Comparison of ENCODE assay signal across 1 cellular context in genomic region chr7:143393267-143394041, GRCh38.
TF ChIP-seq lines count a peak whose summit lies in the region.

No MANE protein-coding gene starts in this region.

TF ChIP-seq in endothelial cell of umbilical vein, 7 proteins besides CTCF, POLR2A, EP300 and RAD21 (continued from another document):
- TF ChIP-seq GATA2 (IDR thresholded peaks at IDR 0.05; ENCODE audit: insufficient read depth, insufficient read length, low read depth, low read length) (no peak), MAX (IDR thresholded peaks at IDR 0.05; ENCODE audit: insufficient read depth, insufficient read length) (no peak), EZH2 (IDR thresholded peaks at IDR 0.05; ENCODE audit: borderline replicate concordance, low read depth, low read length, severe bottlenecking) (no peak), JUN (IDR thresholded peaks at IDR 0.05; ENCODE audit: borderline replicate concordance, insufficient read depth, insufficient read length, low read depth) (no peak)
